In genomic region chr21:26519142-26519541, GRCh38 we compare ENCODE assay signal across 30 cellular contexts. TPM values are rescaled to one million over a fixed set of nuclear protein-coding genes. Genes with fewer than 3 reads are reported as not detected.
"Had no signal": no experiment of that assay in that cellular context is flagged by ENCODE, and none has a peak within 500 bp of the region (broad histone marks: within the 10 kb centered on the region; RNA-seq: fewer than 3 reads in every experiment).

No MANE protein-coding gene starts in this region.

- DNase-seq: activated B cell treated with CpG ODN at 0.5 μM for 24 hours; activated CD4-positive, alpha-beta T cell treated with anti-CD3 and anti-CD28 coated beads for 48 hours; activated CD4-positive, alpha-beta T cell treated with anti-CD3 and anti-CD28 coated beads, Interleukin-2, amount 50 U/mL, for 1 hour; activated CD4-positive, alpha-beta T cell treated with anti-CD3 and anti-CD28 coated beads, Interleukin-2, amount 50 U/mL, for 48 hours; activated CD8-positive, alpha-beta memory T cell treated with anti-CD3 and anti-CD28 coated beads for 24 hours; activated CD8-positive, alpha-beta T cell treated with anti-CD3 and anti-CD28 coated beads for 36 hours; activated effector memory CD4-positive, alpha-beta T cell treated with Interleukin-2 at 50 U/mL for 16 hours; activated gamma-delta T cell treated with Interleukin-2 at 50 U/mL for 16 hours; activated naive CD4-positive, alpha-beta T cell treated with anti-CD3 and anti-CD28 coated beads, Interleukin-2, amount 50 U/mL, for 16 hours; activated naive CD4-positive, alpha-beta T cell treated with Interleukin-2 at 50 U/mL for 16 hours; activated T-cell treated with anti-CD3 and anti-CD28 coated beads, Interleukin-2, amount 50 U/mL, for 4 hours; amniotic stem cell; anterior cingulate cortex; brain microvascular endothelial cell; dorsolateral prefrontal cortex; effector memory CD4-positive, alpha-beta T cell; endodermal cell; foreskin keratinocyte; gastrocnemius medialis; T-cell; T-helper 9 cell; WERI-Rb-1 had no signal

- H3K36me3 Mint-ChIP-seq: activated naive CD8-positive, alpha-beta T cell; T-cell had no signal

- H3K9me3 Mint-ChIP-seq: T-helper 1 cell treated with Interleukin-12 subunit alpha and Interleukin-12 subunit beta and Interleukin-4 antibody, amounts not matched to agents 30 μg/mL and 1 μg/mL, for 36 hours had no signal

- H3K4me3 Mint-ChIP-seq: activated B cell treated with CpG ODN at 0.5 μM for 24 hours; activated CD8-positive, alpha-beta T cell treated with anti-CD3 and anti-CD28 coated beads for 36 hours; activated naive CD8-positive, alpha-beta T cell; activated T-cell treated with anti-CD3 and anti-CD28 coated beads, Interleukin-2, amount 50 U/mL, for 4 hours; activated T-helper 17 cell treated with anti-CD3 and anti-CD28 coated beads, Interleukin-2, amount 50 U/mL, for 72 hours; central memory CD8-positive, alpha-beta T cell; dendritic cell treated with granulocyte-macrophage colony-stimulating factor and Interleukin-4, amounts not matched to agents 40 ng/mL and 50 ng/mL, for 4 days; endodermal cell; T-cell; T-helper 1 cell treated with Interleukin-12 subunit alpha and Interleukin-12 subunit beta and Interleukin-4 antibody, amounts not matched to agents 30 μg/mL and 1 μg/mL, for 36 hours had no signal

- H3K4me1 Mint-ChIP-seq: activated B cell treated with CpG ODN at 0.5 μM for 24 hours; activated T-helper 17 cell treated with anti-CD3 and anti-CD28 coated beads, Interleukin-2, amount 50 U/mL, for 72 hours; central memory CD8-positive, alpha-beta T cell; endodermal cell; T-cell had no signal

- H3K27ac Mint-ChIP-seq: activated B cell treated with CpG ODN at 0.5 μM for 24 hours; activated CD8-positive, alpha-beta T cell treated with anti-CD3 and anti-CD28 coated beads for 36 hours; activated naive CD8-positive, alpha-beta T cell; activated T-helper 17 cell treated with anti-CD3 and anti-CD28 coated beads, Interleukin-2, amount 50 U/mL, for 72 hours; dendritic cell treated with granulocyte-macrophage colony-stimulating factor and Interleukin-4, amounts not matched to agents 40 ng/mL and 50 ng/mL, for 4 days; endodermal cell; T-cell; T-helper 1 cell treated with Interleukin-12 subunit alpha and Interleukin-12 subunit beta and Interleukin-4 antibody, amounts not matched to agents 30 μg/mL and 1 μg/mL, for 36 hours had no signal

- ATAC-seq: activated CD4-positive, CD25-positive, alpha-beta regulatory T cell treated with anti-CD3 and anti-CD28 coated beads, Interleukin-2, amount 50 U/mL, for 24 hours; activated CD8-positive, alpha-beta T cell treated with anti-CD3 and anti-CD28 coated beads for 36 hours; activated T-cell treated with anti-CD3 and anti-CD28 coated beads, Interleukin-2, amount 50 U/mL, for 4 hours; activated T-helper 17 cell treated with anti-CD3 and anti-CD28 coated beads, Interleukin-2, amount 50 U/mL, for 72 hours; esophagus mucosa; foreskin keratinocyte; gastrocnemius medialis; T-cell had no signal

- H3K27me3 Mint-ChIP-seq: activated B cell treated with CpG ODN at 0.5 μM for 24 hours; activated CD8-positive, alpha-beta T cell treated with anti-CD3 and anti-CD28 coated beads for 36 hours; activated naive CD8-positive, alpha-beta T cell; activated T-helper 17 cell treated with anti-CD3 and anti-CD28 coated beads, Interleukin-2, amount 50 U/mL, for 72 hours; central memory CD8-positive, alpha-beta T cell; dendritic cell treated with granulocyte-macrophage colony-stimulating factor and Interleukin-4, amounts not matched to agents 40 ng/mL and 50 ng/mL, for 4 days; T-cell had no signal

RNA-seq across cellular contexts. Expression of gene CYYR1, which starts 53.9 kb away (rescaled TPM):
- total RNA-seq: activated B cell treated with CpG ODN at 0.5 μM for 24 hours; activated CD8-positive, alpha-beta T cell treated with anti-CD3 and anti-CD28 coated beads for 36 hours; activated T-helper 17 cell treated with anti-CD3 and anti-CD28 coated beads, Interleukin-2, amount 50 U/mL, for 72 hours; T-helper 2 cell treated with Interferon-gamma antibody and Interleukin-4, amounts not matched to agents 100 ng/mL and 5 ng/mL, for 36 hours had no signal
